In genomic region chr19:12946092-12946845, GRCh38 we compare ENCODE assay signal across 8 cellular contexts. TPM values are rescaled to one million over a fixed set of nuclear protein-coding genes. Genes with fewer than 3 reads are reported as not detected.
DNase-seq lines count a peak whose midpoint lies in the region; ATAC-seq, FAIRE-seq and TF ChIP-seq lines count a peak whose summit lies in the region.

No MANE protein-coding gene starts in this region.

- TF ChIP-seq POLR2A in gastroesophageal sphincter (IDR thresholded peaks at IDR 0.05) = no peak

- peaks cover 30% of the 10 kb centered on the region for H3K36me3 Mint-ChIP-seq in CD4-positive, CD25-positive, alpha-beta regulatory T cell

- peak; percentile 39 to 44 for ATAC-seq in CD4-positive, CD25-positive, alpha-beta regulatory T cell (ENCODE audit: low read depth in 2 of 2)
- ATAC-seq in HG03432 (IDR thresholded peaks at IDR 0.05; ENCODE audit: unreplicated experiment) = peak; percentile 43
- ATAC-seq in Panc1 = peak; percentile 82
- ATAC-seq in gastroesophageal sphincter = peak; percentile 78
- ATAC-seq in omental fat pad (ENCODE audit: low FRiP score) = peak; percentile 77

- peak; percentile 68 for FAIRE-seq in GM19239 (lab: Jason Lieb, UNC)

- TF ChIP-seq CTCF in Panc1 (IDR thresholded peaks at IDR 0.05) (no peak), gastroesophageal sphincter (IDR thresholded peaks at IDR 0.05) (no peak), omental fat pad (IDR thresholded peaks at IDR 0.05) (no peak)

- CTCF ChIA-PET in Panc1 (lab: Charles Lee) = no interaction called here

- peaks cover 0 to 2% (median 0%) of the 10 kb centered on the region in 7 donors for H3K9me3 Mint-ChIP-seq in CD4-positive, CD25-positive, alpha-beta regulatory T cell

- no peaks in the 10 kb centered on the region for H3K27me3 ChIP-seq in CD4-positive, CD25-positive, alpha-beta regulatory T cell (ENCODE audit: control insufficient read depth, insufficient read depth, low read length)
- H3K27me3 ChIP-seq in Panc1 (ENCODE audit: control insufficient read depth, insufficient read depth, low read length) (no peaks in the 10 kb centered on the region), gastroesophageal sphincter (no peaks in the 10 kb centered on the region)

- H3K4me3 Mint-ChIP-seq in CD4-positive, CD25-positive, alpha-beta regulatory T cell = peak overlapping the region; percentile 88 to 93 (median 90)

- WGBS in gastroesophageal sphincter (ENCODE audit: low coverage in 1 of 2), 2 donors = 6 to 14% methylated on average over 6 to 10 of the region's 41 CpGs

- H3K27ac ChIP-seq in CD4-positive, CD25-positive, alpha-beta regulatory T cell (ENCODE audit: insufficient read depth, low read length, poor library complexity, severe bottlenecking) = peak overlapping the region; percentile 90
- H3K27ac ChIP-seq in Panc1 (ENCODE audit: low read length) (peak overlapping the region; percentile 98), gastroesophageal sphincter (peak overlapping the region; percentile 92 to 97 (median 95))

- no TSS peak for BruUV-seq in Panc1 (replicated peaks; lab: Mats Ljungman, UMichigan)

- in situ Hi-C loops in Panc1 (cut with HindIII; ENCODE audit: low pct_unique_long_range_greater_than_20kb, low sequenced_read_pairs) = no loop called here

- H3K4me1 ChIP-seq in CD4-positive, CD25-positive, alpha-beta regulatory T cell (ENCODE audit: control insufficient read depth, insufficient read depth, low read length, poor library complexity, severe bottlenecking) = peaks cover 30% of the 10 kb centered on the region
- H3K4me1 ChIP-seq in Panc1 (ENCODE audit: control insufficient read depth, insufficient read depth, low read length) (peaks cover 15% of the 10 kb centered on the region), gastroesophageal sphincter (peaks cover 0 to 69% (median 13%) of the 10 kb centered on the region in 3 donors)

- H3K27me3 Mint-ChIP-seq in CD4-positive, CD25-positive, alpha-beta regulatory T cell = peaks cover 5% of the 10 kb centered on the region

- H3K27ac Mint-ChIP-seq in CD4-positive, CD25-positive, alpha-beta regulatory T cell = peak overlapping the region; percentile 80 to 97 (median 94)

- DNase-seq in CD4-positive, CD25-positive, alpha-beta regulatory T cell = peak; percentile 39 to 59 (median 44)
- peak; percentile 40 for DNase-seq in GM19239 (ENCODE audit: insufficient read length, low spot score)
- no peak for DNase-seq in Panc1 (ENCODE audit: low read depth, low spot score)
- peak; percentile 66 for DNase-seq in activated naive CD4-positive, alpha-beta T cell treated with Interleukin-2 at 50 U/mL for 16 hours
- no peak for DNase-seq in omental fat pad (ENCODE audit: low spot score)
- DNase-seq in midbrain (lab: John Stamatoyannopoulos, UW) = no peak

- peak overlapping the region; percentile 89 for H3K4me3 ChIP-seq in CD4-positive, CD25-positive, alpha-beta regulatory T cell (ENCODE audit: low read depth, low read length)
- H3K4me3 ChIP-seq in Panc1 (ENCODE audit: low read depth in 2 of 2, low read length in 2 of 2) (peak overlapping the region; percentile 89 to 91), gastroesophageal sphincter (peak overlapping the region; percentile 96 to 99)

- intact Hi-C loops in Panc1 (cut with micrococcal nuclease; ENCODE audit: unreplicated experiment) = no loop called here

- H3K9me3 ChIP-seq in CD4-positive, CD25-positive, alpha-beta regulatory T cell (ENCODE audit: control insufficient read depth in 2 of 2, low read length in 2 of 2) = no peaks in the 10 kb centered on the region
- H3K9me3 ChIP-seq in Panc1 (ENCODE audit: control insufficient read depth, insufficient read depth, low read depth, low read length) (no peaks in the 10 kb centered on the region), gastroesophageal sphincter (no peaks in the 10 kb centered on the region)

- TF ChIP-seq EP300 in gastroesophageal sphincter (IDR thresholded peaks at IDR 0.05) = no peak

- H3K36me3 ChIP-seq in CD4-positive, CD25-positive, alpha-beta regulatory T cell (ENCODE audit: control insufficient read depth, insufficient read depth, low read length) = peaks cover 61% of the 10 kb centered on the region
- H3K36me3 ChIP-seq in Panc1 (ENCODE audit: control insufficient read depth, insufficient read depth, low read length) (peaks cover 13% of the 10 kb centered on the region), gastroesophageal sphincter (peaks cover 0 to 75% of the 10 kb centered on the region in 2 donors)

- H3K4me1 Mint-ChIP-seq in CD4-positive, CD25-positive, alpha-beta regulatory T cell = peaks cover 4 to 58% (median 27%) of the 10 kb centered on the region in 4 donors

- POLR2A ChIA-PET in Panc1 (lab: Charles Lee) = interaction anchor here (0.6 to 0.7 kb wide), 2 partner anchors 56 to 211 kb away, joined by 3 to 11 read pairs; no protein-coding TSS in a partner anchor

RNA-seq across cellular contexts. Expression of gene RAD23A, which starts 0.6 kb away (rescaled TPM):
- 80.9 TPM for total RNA-seq in CD4-positive, CD25-positive, alpha-beta regulatory T cell
- 10 to 100 TPM; 73.8 to 85.0 (median 78.1) TPM for polyA plus RNA-seq in CD4-positive, CD25-positive, alpha-beta regulatory T cell
- total RNA-seq in Panc1 (2021; ENCODE audit: unreplicated experiment) = 111 TPM
- 173 TPM for polyA plus RNA-seq in Panc1 (2012; ENCODE audit: insufficient read length)
- total RNA-seq in gastroesophageal sphincter = 100 to 1,000 TPM; 133 to 219 (median 158) TPM
- total RNA-seq in omental fat pad = 100 to 1,000 TPM in 1 of 4 donors, 10 to 100 TPM in 3; 65.6 to 119 (median 91.1) TPM

RNA-seq across cellular contexts. Expression of gene CALR, which starts 7.9 kb away (rescaled TPM):
- 484 TPM for total RNA-seq in CD4-positive, CD25-positive, alpha-beta regulatory T cell
- 100 to 1,000 TPM; 113 to 172 (median 149) TPM for polyA plus RNA-seq in CD4-positive, CD25-positive, alpha-beta regulatory T cell
- total RNA-seq in Panc1 (2021; ENCODE audit: unreplicated experiment) (1,060 TPM), gastroesophageal sphincter (100 to 1,000 TPM; 218 to 410 (median 280) TPM), omental fat pad (100 to 1,000 TPM; 349 to 570 (median 439) TPM)
- polyA plus RNA-seq in Panc1 (2012; ENCODE audit: insufficient read length) = 775 TPM

RNA-seq across cellular contexts. Expression of gene GADD45GIP1, which starts 10.8 kb away (rescaled TPM):
- 7.4 TPM for total RNA-seq in CD4-positive, CD25-positive, alpha-beta regulatory T cell
- 10 to 100 TPM; 57.2 to 71.9 (median 66.6) TPM for polyA plus RNA-seq in CD4-positive, CD25-positive, alpha-beta regulatory T cell
- total RNA-seq in Panc1 (2021; ENCODE audit: unreplicated experiment) (36.7 TPM), gastroesophageal sphincter (10 to 100 TPM; 32.2 to 43.6 (median 36.9) TPM), omental fat pad (10 to 100 TPM; 27.2 to 37.7 (median 32.8) TPM)
- polyA plus RNA-seq in Panc1 (2012; ENCODE audit: insufficient read length) = 86.1 TPM

RNA-seq across cellular contexts. Expression of gene FARSA, which starts 12.8 kb away (rescaled TPM):
- 28.9 TPM for total RNA-seq in CD4-positive, CD25-positive, alpha-beta regulatory T cell
- 10 to 100 TPM; 52.2 to 74.0 (median 62.6) TPM for polyA plus RNA-seq in CD4-positive, CD25-positive, alpha-beta regulatory T cell
- total RNA-seq in Panc1 (2021; ENCODE audit: unreplicated experiment) (80.3 TPM), gastroesophageal sphincter (10 to 100 TPM; 32.2 to 36.1 (median 33.2) TPM), omental fat pad (10 to 100 TPM; 31.1 to 61.1 (median 38.2) TPM)
- polyA plus RNA-seq in Panc1 (2012; ENCODE audit: insufficient read length) = 73.4 TPM

RNA-seq across cellular contexts. Expression of gene DAND5, which starts 23.1 kb away (rescaled TPM):
- not detected for total RNA-seq in CD4-positive, CD25-positive, alpha-beta regulatory T cell
- polyA plus RNA-seq in CD4-positive, CD25-positive, alpha-beta regulatory T cell = not detected
- total RNA-seq in Panc1 (2021; ENCODE audit: unreplicated experiment) (0.54 TPM), gastroesophageal sphincter (under 1 TPM in 1 of 4 donors, not detected in 3; 0.35 TPM), omental fat pad (under 1 TPM in 1 of 4 donors, not detected in 3; 0.56 TPM)
- 1.5 TPM for polyA plus RNA-seq in Panc1 (2012; ENCODE audit: insufficient read length)

Comparison
In these comparisons a context has a peak if more than half of its experiments do, and no peak if none do; other contexts are left out.
1. DNase-seq: peak in CD4-positive, CD25-positive, alpha-beta regulatory T cell (3 of 3), GM19239 (single experiment) and activated naive CD4-positive, alpha-beta T cell treated with Interleukin-2 at 50 U/mL for 16 hours (single experiment); none in Panc1 (single experiment), omental fat pad (single experiment) and midbrain (single experiment).
2. Peak in every context shown above with its lines, with median percentiles within 50 percentile points of each other: ATAC-seq, H3K27ac ChIP-seq and H3K4me3 ChIP-seq.